1 cellular context compared by ENCODE assay signal in the genomic region with DNA sequence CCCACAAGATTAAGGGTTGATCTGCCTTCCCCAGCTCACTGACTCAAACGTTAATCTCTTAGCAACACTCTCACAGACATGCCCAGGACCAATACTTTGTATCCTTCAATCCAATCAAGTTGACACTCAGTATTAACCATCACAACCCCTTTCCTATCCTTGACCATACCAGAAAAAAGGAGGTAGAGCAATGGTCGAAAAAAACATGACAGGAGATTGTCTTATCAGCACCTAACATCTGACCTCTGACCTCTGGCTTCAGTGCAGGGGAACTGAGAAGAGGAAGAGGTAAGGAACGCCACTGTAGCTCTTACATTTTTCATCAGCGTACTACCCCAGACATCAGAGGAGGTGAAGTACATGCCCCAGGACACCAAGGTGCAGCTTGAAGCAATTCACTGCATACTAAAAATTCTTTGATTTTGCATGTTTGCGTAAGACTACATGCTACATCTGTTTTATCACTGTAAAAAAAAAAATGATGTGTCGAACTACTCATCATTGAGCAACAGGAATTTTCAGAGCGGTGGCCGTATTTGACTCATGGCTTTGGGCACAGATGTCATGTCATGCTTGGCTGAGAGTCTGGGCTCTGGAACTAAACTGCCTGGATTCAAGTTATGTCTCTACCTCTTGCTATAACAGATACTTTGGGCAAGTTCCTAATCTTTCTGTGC.
A peak's percentile ranks its signal among the peaks of the same experiment; 100 is the strongest.
TF ChIP-seq lines count a peak whose summit lies in the region.

No MANE protein-coding gene starts in this region.

TF ChIP-seq in GM12878, 131 proteins besides CTCF, POLR2A, EP300 and RAD21 (continued from another document):
- TF ChIP-seq, protein P1, sequence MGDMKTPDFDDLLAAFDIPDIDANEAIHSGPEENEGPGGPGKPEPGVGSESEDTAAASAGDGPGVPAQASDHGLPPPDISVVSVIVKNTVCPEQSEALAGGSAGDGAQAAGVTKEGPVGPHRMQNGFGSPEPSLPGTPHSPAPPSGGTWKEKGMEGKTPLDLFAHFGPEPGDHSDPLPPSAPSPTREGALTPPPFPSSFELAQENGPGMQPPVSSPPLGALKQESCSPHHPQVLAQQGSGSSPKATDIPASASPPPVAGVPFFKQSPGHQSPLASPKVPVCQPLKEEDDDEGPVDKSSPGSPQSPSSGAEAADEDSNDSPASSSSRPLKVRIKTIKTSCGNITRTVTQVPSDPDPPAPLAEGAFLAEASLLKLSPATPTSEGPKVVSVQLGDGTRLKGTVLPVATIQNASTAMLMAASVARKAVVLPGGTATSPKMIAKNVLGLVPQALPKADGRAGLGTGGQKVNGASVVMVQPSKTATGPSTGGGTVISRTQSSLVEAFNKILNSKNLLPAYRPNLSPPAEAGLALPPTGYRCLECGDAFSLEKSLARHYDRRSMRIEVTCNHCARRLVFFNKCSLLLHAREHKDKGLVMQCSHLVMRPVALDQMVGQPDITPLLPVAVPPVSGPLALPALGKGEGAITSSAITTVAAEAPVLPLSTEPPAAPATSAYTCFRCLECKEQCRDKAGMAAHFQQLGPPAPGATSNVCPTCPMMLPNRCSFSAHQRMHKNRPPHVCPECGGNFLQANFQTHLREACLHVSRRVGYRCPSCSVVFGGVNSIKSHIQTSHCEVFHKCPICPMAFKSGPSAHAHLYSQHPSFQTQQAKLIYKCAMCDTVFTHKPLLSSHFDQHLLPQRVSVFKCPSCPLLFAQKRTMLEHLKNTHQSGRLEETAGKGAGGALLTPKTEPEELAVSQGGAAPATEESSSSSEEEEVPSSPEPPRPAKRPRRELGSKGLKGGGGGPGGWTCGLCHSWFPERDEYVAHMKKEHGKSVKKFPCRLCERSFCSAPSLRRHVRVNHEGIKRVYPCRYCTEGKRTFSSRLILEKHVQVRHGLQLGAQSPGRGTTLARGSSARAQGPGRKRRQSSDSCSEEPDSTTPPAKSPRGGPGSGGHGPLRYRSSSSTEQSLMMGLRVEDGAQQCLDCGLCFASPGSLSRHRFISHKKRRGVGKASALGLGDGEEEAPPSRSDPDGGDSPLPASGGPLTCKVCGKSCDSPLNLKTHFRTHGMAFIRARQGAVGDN (IDR thresholded peaks at IDR 0.05), result peak; percentile 95
- peak; percentile 25; the same call in 1 of the 2 replicates for TF ChIP-seq FOXM1 (IDR thresholded peaks at IDR 0.05; ENCODE audit: low read depth, low read length)
- no peak for TF ChIP-seq POU2F2 (IDR thresholded peaks at IDR 0.05; ENCODE audit: borderline replicate concordance, low read depth, low read length)
- TF ChIP-seq, protein P2, sequence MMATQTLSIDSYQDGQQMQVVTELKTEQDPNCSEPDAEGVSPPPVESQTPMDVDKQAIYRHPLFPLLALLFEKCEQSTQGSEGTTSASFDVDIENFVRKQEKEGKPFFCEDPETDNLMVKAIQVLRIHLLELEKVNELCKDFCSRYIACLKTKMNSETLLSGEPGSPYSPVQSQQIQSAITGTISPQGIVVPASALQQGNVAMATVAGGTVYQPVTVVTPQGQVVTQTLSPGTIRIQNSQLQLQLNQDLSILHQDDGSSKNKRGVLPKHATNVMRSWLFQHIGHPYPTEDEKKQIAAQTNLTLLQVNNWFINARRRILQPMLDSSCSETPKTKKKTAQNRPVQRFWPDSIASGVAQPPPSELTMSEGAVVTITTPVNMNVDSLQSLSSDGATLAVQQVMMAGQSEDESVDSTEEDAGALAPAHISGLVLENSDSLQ (IDR thresholded peaks at IDR 0.05), result no peak
- TF ChIP-seq NR2C1 (IDR thresholded peaks at IDR 0.05), result peak; percentile 88
- TF ChIP-seq MYC (IDR thresholded peaks at IDR 0.05; ENCODE audit: insufficient read depth, insufficient read length, insufficient replicate concordance, low read length, severe bottlenecking), result no peak
- TF ChIP-seq, protein P3, sequence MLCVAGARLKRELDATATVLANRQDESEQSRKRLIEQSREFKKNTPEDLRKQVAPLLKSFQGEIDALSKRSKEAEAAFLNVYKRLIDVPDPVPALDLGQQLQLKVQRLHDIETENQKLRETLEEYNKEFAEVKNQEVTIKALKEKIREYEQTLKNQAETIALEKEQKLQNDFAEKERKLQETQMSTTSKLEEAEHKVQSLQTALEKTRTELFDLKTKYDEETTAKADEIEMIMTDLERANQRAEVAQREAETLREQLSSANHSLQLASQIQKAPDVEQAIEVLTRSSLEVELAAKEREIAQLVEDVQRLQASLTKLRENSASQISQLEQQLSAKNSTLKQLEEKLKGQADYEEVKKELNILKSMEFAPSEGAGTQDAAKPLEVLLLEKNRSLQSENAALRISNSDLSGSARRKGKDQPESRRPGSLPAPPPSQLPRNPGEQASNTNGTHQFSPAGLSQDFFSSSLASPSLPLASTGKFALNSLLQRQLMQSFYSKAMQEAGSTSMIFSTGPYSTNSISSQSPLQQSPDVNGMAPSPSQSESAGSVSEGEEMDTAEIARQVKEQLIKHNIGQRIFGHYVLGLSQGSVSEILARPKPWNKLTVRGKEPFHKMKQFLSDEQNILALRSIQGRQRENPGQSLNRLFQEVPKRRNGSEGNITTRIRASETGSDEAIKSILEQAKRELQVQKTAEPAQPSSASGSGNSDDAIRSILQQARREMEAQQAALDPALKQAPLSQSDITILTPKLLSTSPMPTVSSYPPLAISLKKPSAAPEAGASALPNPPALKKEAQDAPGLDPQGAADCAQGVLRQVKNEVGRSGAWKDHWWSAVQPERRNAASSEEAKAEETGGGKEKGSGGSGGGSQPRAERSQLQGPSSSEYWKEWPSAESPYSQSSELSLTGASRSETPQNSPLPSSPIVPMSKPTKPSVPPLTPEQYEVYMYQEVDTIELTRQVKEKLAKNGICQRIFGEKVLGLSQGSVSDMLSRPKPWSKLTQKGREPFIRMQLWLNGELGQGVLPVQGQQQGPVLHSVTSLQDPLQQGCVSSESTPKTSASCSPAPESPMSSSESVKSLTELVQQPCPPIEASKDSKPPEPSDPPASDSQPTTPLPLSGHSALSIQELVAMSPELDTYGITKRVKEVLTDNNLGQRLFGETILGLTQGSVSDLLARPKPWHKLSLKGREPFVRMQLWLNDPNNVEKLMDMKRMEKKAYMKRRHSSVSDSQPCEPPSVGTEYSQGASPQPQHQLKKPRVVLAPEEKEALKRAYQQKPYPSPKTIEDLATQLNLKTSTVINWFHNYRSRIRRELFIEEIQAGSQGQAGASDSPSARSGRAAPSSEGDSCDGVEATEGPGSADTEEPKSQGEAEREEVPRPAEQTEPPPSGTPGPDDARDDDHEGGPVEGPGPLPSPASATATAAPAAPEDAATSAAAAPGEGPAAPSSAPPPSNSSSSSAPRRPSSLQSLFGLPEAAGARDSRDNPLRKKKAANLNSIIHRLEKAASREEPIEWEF (IDR thresholded peaks at IDR 0.05; ENCODE audit: insufficient replicate concordance, low read depth, low read length), result no peak
- no peak for TF ChIP-seq HCFC1 (IDR thresholded peaks at IDR 0.05; ENCODE audit: low read length)
- TF ChIP-seq RAD51 (IDR thresholded peaks at IDR 0.05), result no peak
- TF ChIP-seq CREM (IDR thresholded peaks at IDR 0.05; ENCODE audit: low read depth), result peak; percentile 52; the same call in 1 of the 2 replicates
- peak; percentile 52 for TF ChIP-seq NR2C2 (IDR thresholded peaks at IDR 0.05; ENCODE audit: borderline replicate concordance, control insufficient read depth, insufficient read length, low read depth)
- TF ChIP-seq TARDBP (IDR thresholded peaks at IDR 0.05; ENCODE audit: borderline replicate concordance), result no peak
- no peak for TF ChIP-seq JUNB (IDR thresholded peaks at IDR 0.05)
- no peak for TF ChIP-seq SMARCA5 (IDR thresholded peaks at IDR 0.05)
- TF ChIP-seq RB1 (IDR thresholded peaks at IDR 0.05; ENCODE audit: borderline replicate concordance), result no peak
- TF ChIP-seq NR2F1 (conservative IDR thresholded peaks at IDR 0.05), result peak; percentile 97
- TF ChIP-seq TBL1XR1 (IDR thresholded peaks at IDR 0.05; ENCODE audit: low read depth, low read length), result no peak
- TF ChIP-seq ZZZ3 (IDR thresholded peaks at IDR 0.05; ENCODE audit: control insufficient read depth, insufficient read length, low read depth), result no peak
- TF ChIP-seq NBN (IDR thresholded peaks at IDR 0.05), result no peak
- TF ChIP-seq NFIC (IDR thresholded peaks at IDR 0.05; ENCODE audit: low read depth, low read length), result no peak
- TF ChIP-seq ETV6 (conservative IDR thresholded peaks at IDR 0.05 in 1 of 2, IDR thresholded peaks at IDR 0.05 in 1 of 2; ENCODE audit: borderline replicate concordance in 1 of 2, low read depth in 1 of 2), result no peak
- TF ChIP-seq, protein P4, sequence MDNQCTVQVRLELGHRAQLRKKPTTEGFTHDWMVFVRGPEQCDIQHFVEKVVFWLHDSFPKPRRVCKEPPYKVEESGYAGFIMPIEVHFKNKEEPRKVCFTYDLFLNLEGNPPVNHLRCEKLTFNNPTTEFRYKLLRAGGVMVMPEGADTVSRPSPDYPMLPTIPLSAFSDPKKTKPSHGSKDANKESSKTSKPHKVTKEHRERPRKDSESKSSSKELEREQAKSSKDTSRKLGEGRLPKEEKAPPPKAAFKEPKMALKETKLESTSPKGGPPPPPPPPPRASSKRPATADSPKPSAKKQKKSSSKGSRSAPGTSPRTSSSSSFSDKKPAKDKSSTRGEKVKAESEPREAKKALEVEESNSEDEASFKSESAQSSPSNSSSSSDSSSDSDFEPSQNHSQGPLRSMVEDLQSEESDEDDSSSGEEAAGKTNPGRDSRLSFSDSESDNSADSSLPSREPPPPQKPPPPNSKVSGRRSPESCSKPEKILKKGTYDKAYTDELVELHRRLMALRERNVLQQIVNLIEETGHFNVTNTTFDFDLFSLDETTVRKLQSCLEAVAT (IDR thresholded peaks at IDR 0.05), result no peak
- peak; percentile 26; the same call in 1 of the 2 replicates for TF ChIP-seq IKZF1 (conservative IDR thresholded peaks at IDR 0.05)
- no peak for TF ChIP-seq ESRRA (IDR thresholded peaks at IDR 0.05; ENCODE audit: low read length)
- TF ChIP-seq, protein P5, sequence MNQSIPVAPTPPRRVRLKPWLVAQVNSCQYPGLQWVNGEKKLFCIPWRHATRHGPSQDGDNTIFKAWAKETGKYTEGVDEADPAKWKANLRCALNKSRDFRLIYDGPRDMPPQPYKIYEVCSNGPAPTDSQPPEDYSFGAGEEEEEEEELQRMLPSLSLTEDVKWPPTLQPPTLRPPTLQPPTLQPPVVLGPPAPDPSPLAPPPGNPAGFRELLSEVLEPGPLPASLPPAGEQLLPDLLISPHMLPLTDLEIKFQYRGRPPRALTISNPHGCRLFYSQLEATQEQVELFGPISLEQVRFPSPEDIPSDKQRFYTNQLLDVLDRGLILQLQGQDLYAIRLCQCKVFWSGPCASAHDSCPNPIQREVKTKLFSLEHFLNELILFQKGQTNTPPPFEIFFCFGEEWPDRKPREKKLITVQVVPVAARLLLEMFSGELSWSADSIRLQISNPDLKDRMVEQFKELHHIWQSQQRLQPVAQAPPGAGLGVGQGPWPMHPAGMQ (IDR thresholded peaks at IDR 0.05; ENCODE audit: borderline replicate concordance), result no peak
- TF ChIP-seq, protein P6, sequence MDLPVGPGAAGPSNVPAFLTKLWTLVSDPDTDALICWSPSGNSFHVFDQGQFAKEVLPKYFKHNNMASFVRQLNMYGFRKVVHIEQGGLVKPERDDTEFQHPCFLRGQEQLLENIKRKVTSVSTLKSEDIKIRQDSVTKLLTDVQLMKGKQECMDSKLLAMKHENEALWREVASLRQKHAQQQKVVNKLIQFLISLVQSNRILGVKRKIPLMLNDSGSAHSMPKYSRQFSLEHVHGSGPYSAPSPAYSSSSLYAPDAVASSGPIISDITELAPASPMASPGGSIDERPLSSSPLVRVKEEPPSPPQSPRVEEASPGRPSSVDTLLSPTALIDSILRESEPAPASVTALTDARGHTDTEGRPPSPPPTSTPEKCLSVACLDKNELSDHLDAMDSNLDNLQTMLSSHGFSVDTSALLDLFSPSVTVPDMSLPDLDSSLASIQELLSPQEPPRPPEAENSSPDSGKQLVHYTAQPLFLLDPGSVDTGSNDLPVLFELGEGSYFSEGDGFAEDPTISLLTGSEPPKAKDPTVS (IDR thresholded peaks at IDR 0.05; ENCODE audit: low read depth, low read length), result no peak
- TF ChIP-seq BCL11A (IDR thresholded peaks at IDR 0.05; ENCODE audit: low read depth, low read length), result peak; percentile 30; the same call in 1 of the 2 replicates
- peak; percentile 93 for TF ChIP-seq SPI1 (IDR thresholded peaks at IDR 0.05; ENCODE audit: borderline replicate concordance, insufficient read depth, low read depth, low read length)
- TF ChIP-seq MYB (IDR thresholded peaks at IDR 0.05; ENCODE audit: borderline replicate concordance, low read depth, low read length), result no peak
- peak; percentile 32; the same call in 1 of the 2 replicates for TF ChIP-seq EED (IDR thresholded peaks at IDR 0.05; ENCODE audit: low read depth)
- TF ChIP-seq, protein P7, sequence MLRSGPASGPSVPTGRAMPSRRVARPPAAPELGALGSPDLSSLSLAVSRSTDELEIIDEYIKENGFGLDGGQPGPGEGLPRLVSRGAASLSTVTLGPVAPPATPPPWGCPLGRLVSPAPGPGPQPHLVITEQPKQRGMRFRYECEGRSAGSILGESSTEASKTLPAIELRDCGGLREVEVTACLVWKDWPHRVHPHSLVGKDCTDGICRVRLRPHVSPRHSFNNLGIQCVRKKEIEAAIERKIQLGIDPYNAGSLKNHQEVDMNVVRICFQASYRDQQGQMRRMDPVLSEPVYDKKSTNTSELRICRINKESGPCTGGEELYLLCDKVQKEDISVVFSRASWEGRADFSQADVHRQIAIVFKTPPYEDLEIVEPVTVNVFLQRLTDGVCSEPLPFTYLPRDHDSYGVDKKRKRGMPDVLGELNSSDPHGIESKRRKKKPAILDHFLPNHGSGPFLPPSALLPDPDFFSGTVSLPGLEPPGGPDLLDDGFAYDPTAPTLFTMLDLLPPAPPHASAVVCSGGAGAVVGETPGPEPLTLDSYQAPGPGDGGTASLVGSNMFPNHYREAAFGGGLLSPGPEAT (IDR thresholded peaks at IDR 0.05; ENCODE audit: low read depth), result no peak
- no peak for TF ChIP-seq RFX5 (IDR thresholded peaks at IDR 0.05; ENCODE audit: low read depth, low read length)
- no peak for TF ChIP-seq RBBP5 (conservative IDR thresholded peaks at IDR 0.05)
- TF ChIP-seq DPF2 (IDR thresholded peaks at IDR 0.05), result peak; percentile 61; the same call in 1 of the 2 replicates
- no peak for TF ChIP-seq ZNF24 (IDR thresholded peaks at IDR 0.05)
- TF ChIP-seq CBX5 (IDR thresholded peaks at IDR 0.05; ENCODE audit: low read depth), result no peak
- peak; percentile 65 for TF ChIP-seq RUNX3 (IDR thresholded peaks at IDR 0.05; ENCODE audit: low read length)
